Comparison of ENCODE assay signal across 25 cellular contexts in the genomic region with DNA sequence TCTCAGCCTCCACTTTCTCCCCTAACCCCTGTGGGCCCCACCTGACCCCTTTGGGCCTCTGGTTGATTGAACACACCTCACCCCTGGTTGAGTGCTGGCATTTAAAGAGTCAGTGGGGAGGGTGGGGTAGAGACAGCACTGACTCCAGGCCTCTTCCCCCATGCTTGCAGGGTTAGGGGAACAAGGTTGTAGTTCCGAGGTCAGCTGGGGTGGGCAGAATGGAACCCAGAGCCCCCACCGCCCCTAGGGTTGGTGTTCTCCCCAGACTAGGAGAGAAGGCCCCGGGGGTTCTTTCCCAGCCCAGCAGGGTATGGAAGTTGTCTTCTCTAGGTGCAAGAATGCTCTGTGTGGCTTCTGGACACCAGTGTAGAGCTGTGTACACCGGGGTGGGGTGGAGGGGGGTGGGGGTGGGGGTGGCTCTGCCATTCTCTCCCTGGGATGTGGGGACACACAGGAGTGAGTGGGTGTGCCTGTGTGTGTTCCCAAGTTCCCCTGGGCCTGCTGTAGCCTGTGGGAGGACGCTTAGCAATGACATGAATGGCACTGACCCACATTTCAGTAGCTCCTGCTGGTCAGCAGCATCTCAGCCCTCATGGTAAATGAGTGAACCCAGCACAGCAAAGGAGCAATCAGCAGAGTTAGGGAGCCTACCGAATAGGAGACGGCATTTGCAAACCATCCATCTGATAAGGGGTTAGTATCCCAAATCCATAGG. TPM values are rescaled to one million over a fixed set of nuclear protein-coding genes. Genes with fewer than 3 reads are reported as not detected.
"Had no signal": no experiment of that assay in that cellular context is flagged by ENCODE, and none has a peak within 500 bp of the region (broad histone marks: within the 10 kb centered on the region; RNA-seq: fewer than 3 reads in every experiment).

No MANE protein-coding gene starts in this region.

- H3K36me3 Mint-ChIP-seq: activated CD4-positive, alpha-beta memory T cell treated with anti-CD3 and anti-CD28 coated beads for 36 hours; activated naive CD4-positive, alpha-beta T cell treated with anti-CD3 and anti-CD28 coated beads, Interleukin-2, amount 10 ng/mL, durations not matched to agents 7 days and 5 days had no signal

- H3K9me3 Mint-ChIP-seq: activated CD4-positive, alpha-beta memory T cell treated with anti-CD3 and anti-CD28 coated beads for 36 hours; activated CD4-positive, alpha-beta T cell treated with anti-CD3 and anti-CD28 coated beads, Interleukin-2, amount 10 ng/mL, durations not matched to agents 7 days and 5 days; activated naive CD4-positive, alpha-beta T cell treated with anti-CD3 and anti-CD28 coated beads, Interleukin-2, amount 10 ng/mL, durations not matched to agents 7 days and 5 days; activated T-cell treated with anti-CD3 and anti-CD28 coated beads, Interleukin-2, amount 50 U/mL, for 4 hours had no signal

- ATAC-seq: activated T-cell treated with anti-CD3 and anti-CD28 coated beads, Interleukin-2, amount 50 U/mL, for 4 hours; body of pancreas had no signal

- H3K4me1 ChIP-seq: ascending aorta, body of pancreas, Peyer's patch had no signal

- H3K27ac Mint-ChIP-seq: activated CD4-positive, alpha-beta memory T cell treated with anti-CD3 and anti-CD28 coated beads for 36 hours; activated CD4-positive, alpha-beta T cell treated with anti-CD3 and anti-CD28 coated beads, Interleukin-2, amount 10 ng/mL, durations not matched to agents 7 days and 5 days; activated naive CD4-positive, alpha-beta T cell treated with anti-CD3 and anti-CD28 coated beads, Interleukin-2, amount 10 ng/mL, durations not matched to agents 7 days and 5 days had no signal

- H3K4me3 ChIP-seq: ascending aorta, body of pancreas, Peyer's patch, SJCRH30 had no signal

- H3K27me3 ChIP-seq: ascending aorta, body of pancreas, Peyer's patch, SJCRH30 had no signal

- H3K9me3 ChIP-seq: ascending aorta, body of pancreas, Peyer's patch, SJCRH30, SK-N-SH had no signal

- H3K36me3 ChIP-seq: SJCRH30 had no signal

- H3K4me3 Mint-ChIP-seq: activated CD4-positive, alpha-beta memory T cell treated with anti-CD3 and anti-CD28 coated beads for 36 hours; activated CD4-positive, alpha-beta T cell treated with anti-CD3 and anti-CD28 coated beads, Interleukin-2, amount 10 ng/mL, durations not matched to agents 7 days and 5 days; activated naive CD4-positive, alpha-beta T cell treated with anti-CD3 and anti-CD28 coated beads, Interleukin-2, amount 10 ng/mL, durations not matched to agents 7 days and 5 days; activated T-cell treated with anti-CD3 and anti-CD28 coated beads, Interleukin-2, amount 50 U/mL, for 4 hours had no signal

- H3K27me3 Mint-ChIP-seq: activated CD4-positive, alpha-beta memory T cell treated with anti-CD3 and anti-CD28 coated beads for 36 hours had no signal

- DNase-seq: activated CD4-positive, alpha-beta memory T cell treated with anti-CD3 and anti-CD28 coated beads for 36 hours; activated CD4-positive, alpha-beta T cell treated with anti-CD3 and anti-CD28 coated beads, Interleukin-2, amount 10 ng/mL, durations not matched to agents 7 days and 5 days; activated CD4-positive, CD25-positive, alpha-beta regulatory T cell; activated CD8-positive, alpha-beta memory T cell treated with anti-CD3 and anti-CD28 coated beads for 24 hours; activated gamma-delta T cell treated with Interleukin-2 at 50 U/mL for 16 hours; activated naive CD4-positive, alpha-beta T cell treated with anti-CD3 and anti-CD28 coated beads, Interleukin-2, amount 10 ng/mL, durations not matched to agents 7 days and 5 days; activated T-cell treated with anti-CD3 and anti-CD28 coated beads, Interleukin-2, amount 50 U/mL, for 4 hours; body of pancreas; MM.1S; NCI-H1105; NCI-H1436; NCI-H1694 treated with DMSO at 0.1 percent for 48 hours; NCI-H2081; NCI-H510A treated with DMSO at 0.1 percent for 48 hours; NCI-H69; NK-92 treated with Interleukin-12 subunit alpha and Interleukin-12 subunit beta, amount 100 ng/mL, for 24 hours; Peyer's patch; Right ventricle myocardium superior; SJCRH30; SK-N-SH; T-helper 1 cell had no signal

- H3K27ac ChIP-seq: ascending aorta, body of pancreas, Peyer's patch, RWPE1, SJCRH30, VCaP had no signal

RNA-seq across cellular contexts. Expression of a gene that starts 33.6 kb away (rescaled TPM):
- total RNA-seq: bronchial epithelial cell, SJCRH30 had no signal
- polyA plus RNA-seq: SK-N-SH had no signal
